11 cellular contexts compared by ENCODE assay signal in genomic region chr1:232142403-232143314, GRCh38.
A peak's percentile ranks its signal among the peaks of the same experiment; 100 is the strongest.
DNase-seq lines count a peak whose midpoint lies in the region; ATAC-seq, FAIRE-seq and TF ChIP-seq lines count a peak whose summit lies in the region.
"Had no signal": no experiment of that assay in that cellular context is flagged by ENCODE, and none has a peak within 500 bp of the region (broad histone marks: within the 10 kb centered on the region; RNA-seq: fewer than 3 reads in every experiment).

No MANE protein-coding gene starts in this region.

- H3K4me3 ChIP-seq in choroid plexus epithelial cell (ENCODE audit: low read depth, low read length) (no peak overlapping the region), keratinocyte (ENCODE audit: control insufficient read depth in 2 of 3, extremely low read depth in 1 of 3, insufficient read depth in 2 of 3, low read depth in 1 of 3, low read length in 3 of 3) (peak overlapping the region in 1 of 3 experiments; percentile 28), suprapubic skin (no peak overlapping the region)
- H3K4me3 ChIP-seq: GM12878 had no signal

- no peak for TF ChIP-seq POLR2A in suprapubic skin (IDR thresholded peaks at IDR 0.05)

- H3K36me3 ChIP-seq in keratinocyte (ENCODE audit: control insufficient read depth in 2 of 2, extremely low read depth in 1 of 2, insufficient read depth in 2 of 2, low read length in 2 of 2) (no peaks in the 10 kb centered on the region), suprapubic skin (no peaks in the 10 kb centered on the region)

- H3K27me3 ChIP-seq in keratinocyte (ENCODE audit: control insufficient read depth, extremely low read depth, insufficient read depth, low read length) (no peaks in the 10 kb centered on the region), suprapubic skin (no peaks in the 10 kb centered on the region)

- H3K27ac ChIP-seq in keratinocyte (ENCODE audit: control insufficient read depth, insufficient read depth, low read length) (peak overlapping the region; percentile 70), suprapubic skin (peak overlapping the region; percentile 47)

- dilution Hi-C loops in keratinocyte (cut with MboI; ENCODE audit: extremely low pct_ligation_motif_present, low sequenced_read_pairs), result no loop called here

- no peak for TF ChIP-seq EP300 in suprapubic skin (IDR thresholded peaks at IDR 0.05)

- no peaks in the 10 kb centered on the region for H3K79me2 ChIP-seq in keratinocyte (ENCODE audit: control insufficient read depth, insufficient read depth, low read length)

- DNase-seq in HS-5 (ENCODE audit: low read depth) (peak; percentile 70), choroid plexus epithelial cell (ENCODE audit: low read depth) (peak; percentile 53), keratinocyte (ENCODE audit: low read depth, low spot score) (peak; percentile 75), suprapubic skin (ENCODE audit: low spot score in 2 of 2) (peak; percentile 65 to 80), NCI-H146 treated with DMSO at 0.1 percent for 48 hours (lab: John Stamatoyannopoulos, UW; ENCODE audit: unreplicated experiment) (no peak)
- DNase-seq: activated naive CD8-positive, alpha-beta T cell treated with anti-CD3 and anti-CD28 coated beads, Interleukin-2, amount 10 ng/mL, durations not matched to agents 7 days and 5 days; naive thymus-derived CD4-positive, alpha-beta T cell had no signal

- WGBS in suprapubic skin, result 36% methylated on average over 8 of the region's 8 CpGs

- peak overlapping the region; percentile 85 for H2AFZ ChIP-seq in keratinocyte (ENCODE audit: control insufficient read depth, low read length)

- ATAC-seq in GM18873 (IDR thresholded peaks at IDR 0.05; ENCODE audit: low FRiP score, unreplicated experiment), result no peak
- ATAC-seq in GM21786 (IDR thresholded peaks at IDR 0.05; ENCODE audit: unreplicated experiment), result no peak
- ATAC-seq in HG02759 (IDR thresholded peaks at IDR 0.05; ENCODE audit: unreplicated experiment), result no peak
- ATAC-seq: GM12878; naive thymus-derived CD4-positive, alpha-beta T cell had no signal

- peak overlapping the region; percentile 35 for H3K4me2 ChIP-seq in keratinocyte (ENCODE audit: control insufficient read depth, extremely low read depth, insufficient read depth, low read depth, low read length)

- H3K9me3 ChIP-seq in keratinocyte (ENCODE audit: control insufficient read depth, low read depth, low read length) (peaks cover 2% of the 10 kb centered on the region), suprapubic skin (no peaks in the 10 kb centered on the region)

- H3K4me1 ChIP-seq in keratinocyte (ENCODE audit: control insufficient read depth, extremely low read depth, insufficient read depth, low read length) (peaks cover 15% of the 10 kb centered on the region), suprapubic skin (peaks cover 16% of the 10 kb centered on the region)

- peak; percentile 87 for FAIRE-seq in keratinocyte (lab: Jason Lieb, UNC)
- FAIRE-seq: GM12878 had no signal

- H4K20me1 ChIP-seq in keratinocyte (ENCODE audit: control insufficient read depth, extremely low read depth, insufficient read depth, low read length), result no peaks in the 10 kb centered on the region

- no peaks in the 10 kb centered on the region for H3K9me1 ChIP-seq in keratinocyte (ENCODE audit: control insufficient read depth, extremely low read depth, insufficient read depth, low read length)

- TF ChIP-seq CTCF in choroid plexus epithelial cell (conservative IDR thresholded peaks at IDR 0.05; ENCODE audit: low read depth, low read length) (no peak), keratinocyte (optimal IDR thresholded peaks at IDR 0.05 in 1 of 3, IDR thresholded peaks at IDR 0.05 in 1 of 3, conservative IDR thresholded peaks at IDR 0.05 in 1 of 3; ENCODE audit: extremely low read depth in 1 of 3, insufficient read depth in 2 of 3, low read length in 3 of 3) (no peak), suprapubic skin (IDR thresholded peaks at IDR 0.05) (no peak)

- H3K9ac ChIP-seq in keratinocyte (ENCODE audit: control insufficient read depth, extremely low read depth, insufficient read depth, low read length), result peak overlapping the region; percentile 30
